ENCODE assay signal across 1 cellular context in genomic region chr5:55903121-55903701, GRCh38.
TF ChIP-seq lines count a peak whose summit lies in the region.

No MANE protein-coding gene starts in this region.

TF ChIP-seq in GM12878, 131 proteins besides CTCF, POLR2A, EP300 and RAD21 (continued from another document):
- TF ChIP-seq, protein P1, sequence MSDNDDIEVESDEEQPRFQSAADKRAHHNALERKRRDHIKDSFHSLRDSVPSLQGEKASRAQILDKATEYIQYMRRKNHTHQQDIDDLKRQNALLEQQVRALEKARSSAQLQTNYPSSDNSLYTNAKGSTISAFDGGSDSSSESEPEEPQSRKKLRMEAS (IDR thresholded peaks at IDR 0.05; ENCODE audit: low read depth, low read length): no peak
- TF ChIP-seq HDGF (IDR thresholded peaks at IDR 0.05): peak; percentile 47; the same call in 1 of the 2 replicates
- no peak for TF ChIP-seq FOS (IDR thresholded peaks at IDR 0.05; ENCODE audit: borderline replicate concordance, extremely low read depth, insufficient read length)
- no peak for TF ChIP-seq GABPA (IDR thresholded peaks at IDR 0.05; ENCODE audit: low read depth)
- TF ChIP-seq CHD1 (IDR thresholded peaks at IDR 0.05; ENCODE audit: low read depth, low read length): no peak
- peak; percentile 77 for TF ChIP-seq NBN (IDR thresholded peaks at IDR 0.05)
- TF ChIP-seq ELK1 (IDR thresholded peaks at IDR 0.05; ENCODE audit: low read depth, low read length): no peak
- no peak for TF ChIP-seq ZNF384 (IDR thresholded peaks at IDR 0.05; ENCODE audit: borderline replicate concordance, low read depth, low read length)
- peak; percentile 28 for TF ChIP-seq PBX3 (IDR thresholded peaks at IDR 0.05; ENCODE audit: insufficient replicate concordance, low read depth, low read length)
- TF ChIP-seq CBFB (IDR thresholded peaks at IDR 0.05; ENCODE audit: low read depth): peak; percentile 68; the same call in 1 of the 2 replicates
- no peak for TF ChIP-seq BRCA1 (IDR thresholded peaks at IDR 0.05; ENCODE audit: low read depth, low read length)
- TF ChIP-seq, protein P2, sequence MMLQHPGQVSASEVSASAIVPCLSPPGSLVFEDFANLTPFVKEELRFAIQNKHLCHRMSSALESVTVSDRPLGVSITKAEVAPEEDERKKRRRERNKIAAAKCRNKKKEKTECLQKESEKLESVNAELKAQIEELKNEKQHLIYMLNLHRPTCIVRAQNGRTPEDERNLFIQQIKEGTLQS (IDR thresholded peaks at IDR 0.05; ENCODE audit: borderline replicate concordance, extremely low read depth, low read depth, low read length): no peak
